Comparison of ENCODE assay signal across 8 cellular contexts in genomic region chr5:100479079-100479688, GRCh38. TPM values are rescaled to one million over a fixed set of nuclear protein-coding genes. Genes with fewer than 3 reads are reported as not detected.
DNase-seq lines count a peak whose midpoint lies in the region; ATAC-seq, FAIRE-seq and TF ChIP-seq lines count a peak whose summit lies in the region.

No MANE protein-coding gene starts in this region.

- H3K4me2 ChIP-seq in astrocyte (ENCODE audit: low read length) = no peak overlapping the region

- no peaks in the 10 kb centered on the region for H3K9me3 Mint-ChIP-seq in CD8-positive, alpha-beta T cell
- H3K9me3 Mint-ChIP-seq in astrocyte (ENCODE audit: unreplicated experiment) = no peaks in the 10 kb centered on the region

- CTCF ChIA-PET in CD8-positive, alpha-beta T cell (lab: Charles Lee) = no interaction called here

- no peak for ATAC-seq in CD8-positive, alpha-beta T cell
- peak; percentile 81 for ATAC-seq in GM21360 (IDR thresholded peaks at IDR 0.05; ENCODE audit: unreplicated experiment)

- FAIRE-seq in astrocyte (lab: Jason Lieb, UNC) = no peak

- TF ChIP-seq CTCF in CD8-positive, alpha-beta T cell (IDR thresholded peaks at IDR 0.05) = peak; percentile 32
- TF ChIP-seq CTCF in LNCaP clone FGC (IDR thresholded peaks at IDR 0.05; ENCODE audit: control insufficient read depth, extremely low read depth, insufficient read depth) (peak; percentile 83), astrocyte (IDR thresholded peaks at IDR 0.05; ENCODE audit: insufficient read depth, low read depth, low read length) (peak; percentile 31)

- DNase-seq in CD8-positive, alpha-beta T cell = no peak
- DNase-seq in LNCaP clone FGC (ENCODE audit: low read depth) = peak; percentile 15
- peak; percentile 13 for DNase-seq in astrocyte (ENCODE audit: low read depth)
- DNase-seq in lung microvascular endothelial cell (ENCODE audit: low read depth in 2 of 2) = peak; percentile 22 to 53
- DNase-seq in DMS153 treated with DMSO at 0.1 percent for 48 hours (lab: John Stamatoyannopoulos, UW; ENCODE audit: unreplicated experiment) = no peak
- no peak for DNase-seq in germinal center (ENCODE audit: low spot score)
- DNase-seq in DMS79 (lab: John Stamatoyannopoulos, UW) = no peak

- H3K4me1 Mint-ChIP-seq in CD8-positive, alpha-beta T cell (ENCODE audit: low read depth) = no peaks in the 10 kb centered on the region
- peaks cover 2% of the 10 kb centered on the region for H3K4me1 Mint-ChIP-seq in astrocyte (ENCODE audit: low read depth, unreplicated experiment)

- H3K4me3 ChIP-seq in CD8-positive, alpha-beta T cell (ENCODE audit: low read depth, low read length) = no peak overlapping the region
- H3K4me3 ChIP-seq in LNCaP clone FGC (ENCODE audit: low read depth, low read length) = no peak overlapping the region
- H3K4me3 ChIP-seq in astrocyte (ENCODE audit: insufficient read depth, low read depth, low read length) = no peak overlapping the region

- no peaks in the 10 kb centered on the region for H3K27me3 Mint-ChIP-seq in CD8-positive, alpha-beta T cell (ENCODE audit: low read depth)
- no peaks in the 10 kb centered on the region for H3K27me3 Mint-ChIP-seq in astrocyte (ENCODE audit: low read depth, unreplicated experiment)

- intact Hi-C loops in CD8-positive, alpha-beta T cell (cut with DNase I, micrococcal nuclease) = loop anchor here (1.0 to 5.0 kb wide), 4 partner anchors 534 to 918 kb away; no protein-coding TSS in a partner anchor

- no peak overlapping the region for H2AFZ ChIP-seq in astrocyte (ENCODE audit: low read depth, low read length)

- no peaks in the 10 kb centered on the region for H3K36me3 ChIP-seq in CD8-positive, alpha-beta T cell (ENCODE audit: insufficient read depth, low read length)
- H3K36me3 ChIP-seq in astrocyte (ENCODE audit: insufficient read depth, low read length) = no peaks in the 10 kb centered on the region

- H3K27ac ChIP-seq in CD8-positive, alpha-beta T cell (ENCODE audit: low read depth, low read length) = no peak overlapping the region
- no peak overlapping the region for H3K27ac ChIP-seq in astrocyte (ENCODE audit: low read depth, low read length)

- no peak overlapping the region for H3K27ac Mint-ChIP-seq in CD8-positive, alpha-beta T cell
- H3K27ac Mint-ChIP-seq in astrocyte (ENCODE audit: unreplicated experiment) = no peak overlapping the region

- H3K4me1 ChIP-seq in CD8-positive, alpha-beta T cell (ENCODE audit: insufficient read depth, low read length) = no peaks in the 10 kb centered on the region
- no peaks in the 10 kb centered on the region for H3K4me1 ChIP-seq in astrocyte (ENCODE audit: insufficient read depth, low read length)

- no peaks in the 10 kb centered on the region for H3K27me3 ChIP-seq in CD8-positive, alpha-beta T cell (ENCODE audit: insufficient read depth, low read length)
- no peaks in the 10 kb centered on the region for H3K27me3 ChIP-seq in astrocyte (ENCODE audit: insufficient read depth, low read length)

- H3K36me3 Mint-ChIP-seq in CD8-positive, alpha-beta T cell = no peaks in the 10 kb centered on the region
- H3K36me3 Mint-ChIP-seq in astrocyte (ENCODE audit: low read depth, unreplicated experiment) = no peaks in the 10 kb centered on the region

- no peaks in the 10 kb centered on the region for H4K20me1 ChIP-seq in astrocyte (ENCODE audit: insufficient read depth, low read length)

- POLR2A ChIA-PET in CD8-positive, alpha-beta T cell (lab: Charles Lee) = no interaction called here

- no peak overlapping the region for H3K9ac ChIP-seq in astrocyte (ENCODE audit: low read length)

- H3K9me3 ChIP-seq in CD8-positive, alpha-beta T cell (ENCODE audit: low read length) = no peaks in the 10 kb centered on the region
- no peaks in the 10 kb centered on the region for H3K9me3 ChIP-seq in astrocyte (ENCODE audit: insufficient read depth, low read depth, low read length)

- no peak overlapping the region for H3K4me3 Mint-ChIP-seq in CD8-positive, alpha-beta T cell
- H3K4me3 Mint-ChIP-seq in astrocyte (ENCODE audit: unreplicated experiment) = no peak overlapping the region

- no peaks in the 10 kb centered on the region for H3K79me2 ChIP-seq in astrocyte (ENCODE audit: insufficient read depth, low read length)

RNA-seq across cellular contexts. Expression of gene FAM174A, which starts 56.0 kb away (rescaled TPM):
- total RNA-seq in CD8-positive, alpha-beta T cell = 1 to 10 TPM; 4.9 to 6.5 TPM
- total RNA-seq in astrocyte (16.4 and 17.2 TPM in 2 replicates), lung microvascular endothelial cell (15.0 and 28.4 TPM in 2 replicates)

Comparison
In these comparisons a context has a peak if more than half of its experiments do, and no peak if none do; other contexts are left out.
1. DNase-seq: peak in LNCaP clone FGC (single experiment), astrocyte (single experiment) and lung microvascular endothelial cell (2 of 2); none in CD8-positive, alpha-beta T cell (0 of 7), DMS153 treated with DMSO at 0.1 percent for 48 hours (single experiment), germinal center (single experiment) and DMS79 (single experiment).
2. CTCF ChIP-seq: peak in every context shown above with its lines; median percentile 83 in LNCaP clone FGC; 32 in CD8-positive, alpha-beta T cell; 31 in astrocyte.